Comparison of ENCODE assay signal across 1 cellular context in genomic region chr19:41570179-41570578, GRCh38.
TF ChIP-seq lines count a peak whose summit lies in the region.

No MANE protein-coding gene starts in this region.

TF ChIP-seq in SK-N-SH, 30 proteins besides CTCF, POLR2A, EP300 and RAD21 (continued from another document):
- no peak for TF ChIP-seq REST (IDR thresholded peaks at IDR 0.05; ENCODE audit: low read depth, low read length)
